ENCODE assay signal across 1 cellular context in genomic region chr3:51963951-51964451, GRCh38.
TF ChIP-seq lines count a peak whose summit lies in the region.

No MANE protein-coding gene starts in this region.

TF ChIP-seq in HepG2, 621 proteins besides CTCF, POLR2A, EP300 and RAD21:
- TF ChIP-seq AGO2 (optimal IDR thresholded peaks at IDR 0.05; ENCODE audit: low read depth, low read length) (peak; percentile 44), HNRNPL (IDR thresholded peaks at IDR 0.05; ENCODE audit: low read depth, low read length) (0 out of 2 replicates have a peak, but pooled peaks have one; percentile 24), SATB2 (CRISPR knock-in tag; IDR thresholded peaks at IDR 0.05) (no peak)
